8 cellular contexts compared by ENCODE assay signal in genomic region chr13:98565726-98566577, GRCh38. TPM values are rescaled to one million over a fixed set of nuclear protein-coding genes. Genes with fewer than 3 reads are reported as not detected.
DNase-seq lines count a peak whose midpoint lies in the region; ATAC-seq, FAIRE-seq and TF ChIP-seq lines count a peak whose summit lies in the region.

No MANE protein-coding gene starts in this region.

- H4K20me1 ChIP-seq in HCT116 (ENCODE audit: insufficient read depth): peaks cover 17% of the 10 kb centered on the region; the same call in 1 of the 2 replicates

- no peak for TF ChIP-seq RAD21 in HCT116 (IDR thresholded peaks at IDR 0.05; ENCODE audit: low read depth)

- FAIRE-seq in GM12892 (lab: Jason Lieb, UNC): no peak

- intact Hi-C loops in HCT116 (cut with micrococcal nuclease): no loop called here
- intact Hi-C loops in left ventricle myocardium superior (cut with micrococcal nuclease): loop anchor here (10.0 kb wide), 1 partner anchor 61 kb away; no protein-coding TSS in a partner anchor

- no peaks in the 10 kb centered on the region for H3K9me3 Mint-ChIP-seq in activated naive CD8-positive, alpha-beta T cell (ENCODE audit: low read depth)

- H3K4me1 ChIP-seq in HCT116 (ENCODE audit: control insufficient read depth in 1 of 2, insufficient read depth in 2 of 2, low read length in 2 of 2) (peaks cover 26 to 50% of the 10 kb centered on the region in 2 experiments), skeletal muscle tissue (ENCODE audit: control insufficient read depth in 3 of 3, insufficient read depth in 3 of 3, low read length in 3 of 3) (peaks cover 52 to 61% (median 59%) of the 10 kb centered on the region in 3 donors)

- ATAC-seq in HCT116: peak; percentile 21; the same call in 1 of the 2 replicates
- ATAC-seq in left ventricle myocardium superior: peak; percentile 90
- no peak for ATAC-seq in HG03196 (IDR thresholded peaks at IDR 0.05; ENCODE audit: unreplicated experiment)

- no peaks in the 10 kb centered on the region for H3K9me3 ChIP-seq in HCT116 (ENCODE audit: control insufficient read depth in 1 of 2, insufficient read depth in 1 of 2, low read depth in 1 of 2, low read length in 2 of 2)
- H3K9me3 ChIP-seq in skeletal muscle tissue (ENCODE audit: control insufficient read depth in 3 of 3, low read length in 3 of 3): no peaks in the 10 kb centered on the region

- H3K79me2 ChIP-seq in HCT116 (ENCODE audit: insufficient read depth, low read length): peaks cover 100% of the 10 kb centered on the region

- H3K9ac ChIP-seq in HCT116 (ENCODE audit: low read length) (no peak overlapping the region), skeletal muscle tissue (ENCODE audit: low read depth in 1 of 3, low read length in 3 of 3) (peak overlapping the region; percentile 35 to 72 (median 57))

- RAD21 ChIA-PET in HCT116 (lab: Charles Lee; ENCODE audit: low non-redundant PET in 1 of 2, low total read pairs in 2 of 2, uncharacterized antibody in 2 of 2, unreplicated experiment in 2 of 2): no interaction called here

- H3K27me3 Mint-ChIP-seq in activated naive CD8-positive, alpha-beta T cell: no peaks in the 10 kb centered on the region

- H3K4me3 ChIP-seq in HCT116 (replicated peaks in 1 of 2; ENCODE audit: low read depth in 1 of 2, low read length in 2 of 2) (no peak overlapping the region), skeletal muscle tissue (ENCODE audit: low read length in 3 of 3) (peak overlapping the region in 2 of 3 donors; percentile 50 to 60)

- H3K36me3 Mint-ChIP-seq in activated naive CD8-positive, alpha-beta T cell: peaks cover 4% of the 10 kb centered on the region

- BruUV-seq in HCT116 (replicated peaks; lab: Mats Ljungman, UMichigan): no TSS peak

- POLR2A ChIA-PET in HCT116 (lab: Charles Lee): no interaction called here

- peak overlapping the region; percentile 70 for H3K4me3 Mint-ChIP-seq in activated naive CD8-positive, alpha-beta T cell

- H2AFZ ChIP-seq in HCT116 (ENCODE audit: low read depth, low read length, poor library complexity, severe bottlenecking): no peak overlapping the region

- TF ChIP-seq POLR2A in HCT116 (IDR thresholded peaks at IDR 0.05; ENCODE audit: borderline replicate concordance, extremely low read depth, insufficient read depth, insufficient read length) (no peak), GM12892 (IDR thresholded peaks at IDR 0.05; ENCODE audit: low read depth, low read length) (no peak)

- H3K4me2 ChIP-seq in HCT116 (ENCODE audit: low read length): peak overlapping the region; percentile 18; the same call in 1 of the 2 replicates

- H3K36me3 ChIP-seq in HCT116 (ENCODE audit: control insufficient read depth in 1 of 2, insufficient read depth in 2 of 2, low read length in 2 of 2) (no peaks in the 10 kb centered on the region), skeletal muscle tissue (ENCODE audit: control insufficient read depth in 3 of 3, insufficient read depth in 3 of 3, low read length in 3 of 3) (no peaks in the 10 kb centered on the region)

- no peak for DNase-seq in HCT116 (ENCODE audit: low read depth, low spot score)
- DNase-seq in left ventricle myocardium superior: peak; percentile 68
- DNase-seq in GM12892 (ENCODE audit: insufficient read length): no peak
- DNase-seq in superior temporal gyrus (ENCODE audit: extremely low spot score): no peak
- DNase-seq in KG1 (lab: John Stamatoyannopoulos, UW): no peak

- H3K4me1 Mint-ChIP-seq in activated naive CD8-positive, alpha-beta T cell (ENCODE audit: low read depth): peaks cover 93% of the 10 kb centered on the region

- H3K27ac Mint-ChIP-seq in activated naive CD8-positive, alpha-beta T cell: peak overlapping the region; percentile 86

- no peak for TF ChIP-seq CTCF in HCT116 (IDR thresholded peaks at IDR 0.05 in 2 of 3, conservative IDR thresholded peaks at IDR 0.05 in 1 of 3; ENCODE audit: borderline replicate concordance in 1 of 3, insufficient read depth in 1 of 3, low read depth in 2 of 3, low read length in 2 of 3)

- CTCF ChIA-PET in HCT116 (lab: Charles Lee): no interaction called here

- H3K27ac ChIP-seq in HCT116 (ENCODE audit: low read depth, low read length) (no peak overlapping the region; the same call in 1 of the 2 replicates), skeletal muscle tissue (ENCODE audit: low read depth, low read length) (peak overlapping the region; percentile 76)

- H3K9me2 ChIP-seq in HCT116 (ENCODE audit: insufficient read depth): no peaks in the 10 kb centered on the region

- H3K27me3 ChIP-seq in HCT116 (ENCODE audit: insufficient read depth, low read length) (no peaks in the 10 kb centered on the region), skeletal muscle tissue (ENCODE audit: control insufficient read depth in 3 of 3, insufficient read depth in 3 of 3, low read length in 3 of 3) (no peaks in the 10 kb centered on the region)

TF ChIP-seq in HCT116, 20 proteins besides CTCF, POLR2A, EP300 and RAD21:
- TF ChIP-seq JUND (IDR thresholded peaks at IDR 0.05): no peak
- no peak for TF ChIP-seq ATF3 (IDR thresholded peaks at IDR 0.05)
- TF ChIP-seq ZBTB33 (IDR thresholded peaks at IDR 0.05; ENCODE audit: extremely low read depth, insufficient replicate concordance, low read length): no peak
- no peak for TF ChIP-seq EGR1 (IDR thresholded peaks at IDR 0.05; ENCODE audit: low read depth)
- TF ChIP-seq EZH2 (IDR thresholded peaks at IDR 0.05): no peak
- TF ChIP-seq POLR2AphosphoS5 (IDR thresholded peaks at IDR 0.05; ENCODE audit: low read depth, low read length): no peak
- TF ChIP-seq SP1 (IDR thresholded peaks at IDR 0.05; ENCODE audit: low read depth): no peak

RNA-seq across cellular contexts. Expression of gene STK24, which starts 11.0 kb away (rescaled TPM):
- 137 TPM for total RNA-seq in HCT116 (2021; ENCODE audit: unreplicated experiment)
- polyA plus RNA-seq in HCT116 (2012): 77.3 and 95.6 TPM in 2 replicates
- 71.7 TPM for total RNA-seq in left ventricle myocardium superior
- 19.8 TPM for total RNA-seq in skeletal muscle tissue
- polyA plus RNA-seq in GM12892 (2012; ENCODE audit: missing spikeins): 63.2 TPM

Comparison
In these comparisons a context has a peak if more than half of its experiments do, and no peak if none do; other contexts are left out.
1. H3K4me3 ChIP-seq: peak in skeletal muscle tissue (2 of 3); none in HCT116 (0 of 2).